In the genomic region with DNA sequence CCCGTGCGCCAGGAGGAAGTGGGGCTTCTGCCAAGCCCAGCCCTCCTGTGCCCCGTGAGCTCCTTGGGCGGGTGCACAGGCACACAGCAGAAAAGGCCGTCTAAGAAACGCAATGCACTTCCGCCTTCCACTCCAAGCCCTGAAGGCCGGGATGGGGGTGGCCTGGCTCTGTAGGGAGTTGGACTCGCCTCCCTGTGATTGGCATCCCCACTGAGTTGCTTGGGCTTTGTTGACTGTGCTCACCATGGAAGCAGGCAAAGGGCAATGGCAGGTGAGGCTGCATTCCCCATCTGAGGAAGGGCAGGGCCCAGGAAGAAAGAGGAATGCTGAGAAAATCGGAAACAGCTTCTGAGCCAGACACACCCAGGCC, we compare ENCODE assay signal across 10 cellular contexts.
A peak's percentile ranks its signal among the peaks of the same experiment; 100 is the strongest.
DNase-seq lines count a peak whose midpoint lies in the region; ATAC-seq, FAIRE-seq and TF ChIP-seq lines count a peak whose summit lies in the region.
"Had no signal": no experiment of that assay in that cellular context is flagged by ENCODE, and none has a peak within 500 bp of the region (broad histone marks: within the 10 kb centered on the region; RNA-seq: fewer than 3 reads in every experiment).

No MANE protein-coding gene starts in this region.

- H2BK12ac ChIP-seq in neuronal stem cell (ENCODE audit: low read length), result no peak overlapping the region

- H3K9ac ChIP-seq in neuronal stem cell (ENCODE audit: low read depth, low read length, poor library complexity), result no peak overlapping the region

- ATAC-seq in GM21737 (IDR thresholded peaks at IDR 0.05; ENCODE audit: unreplicated experiment), result no peak

- peaks cover 0 to 4% of the 10 kb centered on the region in 2 donors for H3K4me1 ChIP-seq in neuronal stem cell (ENCODE audit: control insufficient read depth in 2 of 2, insufficient read depth in 1 of 2, low read depth in 1 of 2, low read length in 2 of 2)

- H2BK15ac ChIP-seq in neuronal stem cell (ENCODE audit: low read length), result no peak overlapping the region

- TF ChIP-seq CTCF in bronchial epithelial cell (IDR thresholded peaks at IDR 0.05; ENCODE audit: insufficient read depth, low read length, severe bottlenecking), result no peak

- H2AK5ac ChIP-seq in neuronal stem cell (ENCODE audit: low read depth, low read length), result peak overlapping the region; percentile 14

- H2AFZ ChIP-seq in neuronal stem cell (ENCODE audit: low read length), result no peak overlapping the region

- peak overlapping the region; percentile 83 for H2BK5ac ChIP-seq in neuronal stem cell (ENCODE audit: low read length)

- DNase-seq in DMS79 (lab: John Stamatoyannopoulos, UW) (peak; percentile 97), NCI-H2107 (lab: John Stamatoyannopoulos, UW) (peak; percentile 87), bronchial epithelial cell (ENCODE audit: low read depth) (peak; percentile 93), neuronal stem cell (ENCODE audit: low spot score) (no peak), NOMO-1 treated with DMSO at 0.1 percent for 48 hours (lab: John Stamatoyannopoulos, UW; ENCODE audit: unreplicated experiment) (no peak)
- DNase-seq in central memory CD4-positive, alpha-beta T cell, result no peak
- no peak for DNase-seq in activated CD4-positive, alpha-beta T cell treated with anti-CD3 and anti-CD28 coated beads for 1 hour
- DNase-seq: NCI-H446; stimulated activated CD4-positive, alpha-beta T cell treated with anti-CD3 and anti-CD28 coated beads, Interleukin-15, amount 100 ng/mL, for 24 hours had no signal

- no peak overlapping the region for H4K91ac ChIP-seq in neuronal stem cell (ENCODE audit: low read depth, low read length, poor library complexity)

- H3K9me3 ChIP-seq in neuronal stem cell (replicated peaks in 1 of 2; ENCODE audit: control insufficient read depth in 2 of 2, insufficient read depth in 1 of 2, low read depth in 1 of 2, low read length in 2 of 2), result no peaks in the 10 kb centered on the region

- H3K27me3 ChIP-seq in bronchial epithelial cell (ENCODE audit: control insufficient read depth, insufficient read depth, low read length) (no peaks in the 10 kb centered on the region), neuronal stem cell (ENCODE audit: control insufficient read depth in 3 of 3, insufficient read depth in 3 of 3, low read depth in 1 of 3, low read length in 3 of 3) (peaks cover 0 to 2% (median 0%) of the 10 kb centered on the region in 3 experiments)

- H3K79me1 ChIP-seq in neuronal stem cell (ENCODE audit: low read depth, low read length), result no peaks in the 10 kb centered on the region

- H3K36me3 ChIP-seq in bronchial epithelial cell (ENCODE audit: control insufficient read depth, insufficient read depth, low read length), result no peaks in the 10 kb centered on the region
- H3K36me3 ChIP-seq in neuronal stem cell (replicated peaks in 1 of 2; ENCODE audit: control insufficient read depth in 2 of 2, insufficient read depth in 2 of 2, low read length in 2 of 2), result no peaks in the 10 kb centered on the region

- H3K14ac ChIP-seq in neuronal stem cell (ENCODE audit: low read length), result no peak overlapping the region

- peak overlapping the region; percentile 62 for H3K18ac ChIP-seq in neuronal stem cell (ENCODE audit: low read length)

- H3K27ac ChIP-seq in neuronal stem cell (replicated peaks; ENCODE audit: low read length), result no peak overlapping the region

- H3K23ac ChIP-seq in neuronal stem cell (ENCODE audit: low read depth, low read length, poor library complexity), result no peak overlapping the region

- no CpG with 5 or more reads among the region's 10 CpGs for WGBS in neuronal stem cell (ENCODE audit: extremely low coverage in 2 of 2, insufficient read length in 2 of 2, insufficient replicate concordance in 1 of 2), 2 donors

- H3K4ac ChIP-seq in neuronal stem cell (ENCODE audit: low read length), result no peak overlapping the region

- H4K8ac ChIP-seq in neuronal stem cell (ENCODE audit: low read depth, low read length), result no peak overlapping the region

- FAIRE-seq in bronchial epithelial cell (lab: Jason Lieb, UNC), result peak; percentile 7

- peak overlapping the region; percentile 27 for H3K4me3 ChIP-seq in bronchial epithelial cell (ENCODE audit: low read depth, low read length)
- H3K4me3 ChIP-seq in neuronal stem cell (ENCODE audit: low read length in 2 of 2), result no peak overlapping the region

- H3K4me2 ChIP-seq in neuronal stem cell (ENCODE audit: insufficient read depth, low read length, poor library complexity, severe bottlenecking), result no peak overlapping the region

- no peak overlapping the region for H2BK120ac ChIP-seq in neuronal stem cell (ENCODE audit: low read depth, low read length)

Comparison
In these comparisons a context has a peak if more than half of its experiments do, and no peak if none do; other contexts are left out.
1. DNase-seq: peak in DMS79 (single experiment), NCI-H2107 (single experiment) and bronchial epithelial cell (single experiment); none in neuronal stem cell (single experiment), central memory CD4-positive, alpha-beta T cell (single experiment), activated CD4-positive, alpha-beta T cell treated with anti-CD3 and anti-CD28 coated beads for 1 hour (single experiment) and NOMO-1 treated with DMSO at 0.1 percent for 48 hours (single experiment).